In the genomic region with DNA sequence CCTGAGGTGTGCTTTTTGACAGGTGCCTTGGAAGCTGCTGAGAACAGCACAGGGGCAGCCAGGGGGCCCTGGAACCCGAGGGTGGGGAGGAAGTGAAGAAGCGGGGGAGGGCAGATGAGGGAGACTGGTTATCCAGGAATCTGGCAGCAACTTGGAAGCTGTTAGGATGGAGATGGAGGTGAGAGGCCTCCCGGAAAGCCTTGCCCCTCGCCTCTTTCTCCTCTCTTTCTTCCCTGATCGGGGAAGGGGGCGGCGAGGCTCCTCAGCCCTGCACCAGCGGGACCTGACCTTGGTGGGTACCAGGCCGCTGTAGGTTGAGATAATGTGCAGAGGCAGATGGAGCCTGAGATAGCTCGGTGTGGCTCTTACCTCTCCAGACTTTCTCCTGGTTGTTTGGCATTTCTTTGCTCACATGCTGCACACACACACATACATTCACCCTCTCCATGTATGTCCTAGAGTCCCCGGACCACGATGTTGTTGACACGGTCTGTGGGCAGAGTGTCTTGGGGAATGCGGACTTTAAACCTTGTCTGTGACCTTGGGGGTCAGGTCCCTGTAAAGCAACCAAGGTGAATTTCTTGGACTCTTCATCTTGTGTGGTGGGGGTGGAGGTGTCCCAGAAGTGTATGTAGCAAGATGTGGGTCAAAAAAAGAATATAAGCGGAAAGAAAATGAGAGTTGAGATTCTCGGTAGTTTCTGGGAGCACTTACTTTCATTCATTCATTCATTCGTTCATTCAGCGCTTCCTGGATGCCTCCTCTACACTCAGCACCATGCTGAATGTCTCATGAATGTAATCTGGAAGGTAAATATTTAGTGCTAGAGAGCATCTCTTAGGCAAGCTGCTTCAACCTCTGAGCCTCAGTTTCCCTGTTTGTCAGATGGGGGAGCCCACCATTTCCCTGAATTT, we compare ENCODE assay signal across 2 cellular contexts.
TF ChIP-seq lines count a peak whose summit lies in the region.

No MANE protein-coding gene starts in this region.

TF ChIP-seq in HCT116, 20 proteins besides CTCF, POLR2A, EP300 and RAD21:
- no peak for TF ChIP-seq SIN3A (IDR thresholded peaks at IDR 0.05; ENCODE audit: low read depth)
- no peak for TF ChIP-seq JUND (IDR thresholded peaks at IDR 0.05)
- TF ChIP-seq EGR1 (IDR thresholded peaks at IDR 0.05; ENCODE audit: low read depth): no peak
- TF ChIP-seq, protein P1, sequence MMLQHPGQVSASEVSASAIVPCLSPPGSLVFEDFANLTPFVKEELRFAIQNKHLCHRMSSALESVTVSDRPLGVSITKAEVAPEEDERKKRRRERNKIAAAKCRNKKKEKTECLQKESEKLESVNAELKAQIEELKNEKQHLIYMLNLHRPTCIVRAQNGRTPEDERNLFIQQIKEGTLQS (IDR thresholded peaks at IDR 0.05): no peak
- TF ChIP-seq EZH2 (IDR thresholded peaks at IDR 0.05): no peak
- TF ChIP-seq, protein P2, sequence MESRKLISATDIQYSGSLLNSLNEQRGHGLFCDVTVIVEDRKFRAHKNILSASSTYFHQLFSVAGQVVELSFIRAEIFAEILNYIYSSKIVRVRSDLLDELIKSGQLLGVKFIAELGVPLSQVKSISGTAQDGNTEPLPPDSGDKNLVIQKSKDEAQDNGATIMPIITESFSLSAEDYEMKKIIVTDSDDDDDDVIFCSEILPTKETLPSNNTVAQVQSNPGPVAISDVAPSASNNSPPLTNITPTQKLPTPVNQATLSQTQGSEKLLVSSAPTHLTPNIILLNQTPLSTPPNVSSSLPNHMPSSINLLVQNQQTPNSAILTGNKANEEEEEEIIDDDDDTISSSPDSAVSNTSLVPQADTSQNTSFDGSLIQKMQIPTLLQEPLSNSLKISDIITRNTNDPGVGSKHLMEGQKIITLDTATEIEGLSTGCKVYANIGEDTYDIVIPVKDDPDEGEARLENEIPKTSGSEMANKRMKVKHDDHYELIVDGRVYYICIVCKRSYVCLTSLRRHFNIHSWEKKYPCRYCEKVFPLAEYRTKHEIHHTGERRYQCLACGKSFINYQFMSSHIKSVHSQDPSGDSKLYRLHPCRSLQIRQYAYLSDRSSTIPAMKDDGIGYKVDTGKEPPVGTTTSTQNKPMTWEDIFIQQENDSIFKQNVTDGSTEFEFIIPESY (IDR thresholded peaks at IDR 0.05; ENCODE audit: extremely low read depth, insufficient replicate concordance, low read length): no peak
- no peak for TF ChIP-seq TCF7L2 (IDR thresholded peaks at IDR 0.05; ENCODE audit: borderline replicate concordance, extremely low read depth, insufficient read depth, insufficient read length)
- no peak for TF ChIP-seq CBX3 (IDR thresholded peaks at IDR 0.05; ENCODE audit: low read depth)
- TF ChIP-seq EZH2phosphoT487 (IDR thresholded peaks at IDR 0.05; ENCODE audit: borderline replicate concordance): no peak
- no peak for TF ChIP-seq YY1 (IDR thresholded peaks at IDR 0.05; ENCODE audit: extremely low read depth, insufficient replicate concordance, low read depth, low read length)

TF ChIP-seq in K562, 482 proteins besides CTCF, POLR2A, EP300 and RAD21:
- no peak for TF ChIP-seq ZFX (CRISPR knock-in tag; IDR thresholded peaks at IDR 0.05)
- TF ChIP-seq, protein P3, sequence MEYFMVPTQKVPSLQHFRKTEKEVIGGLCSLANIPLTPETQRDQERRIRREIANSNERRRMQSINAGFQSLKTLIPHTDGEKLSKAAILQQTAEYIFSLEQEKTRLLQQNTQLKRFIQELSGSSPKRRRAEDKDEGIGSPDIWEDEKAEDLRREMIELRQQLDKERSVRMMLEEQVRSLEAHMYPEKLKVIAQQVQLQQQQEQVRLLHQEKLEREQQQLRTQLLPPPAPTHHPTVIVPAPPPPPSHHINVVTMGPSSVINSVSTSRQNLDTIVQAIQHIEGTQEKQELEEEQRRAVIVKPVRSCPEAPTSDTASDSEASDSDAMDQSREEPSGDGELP (CRISPR knock-in tag; IDR thresholded peaks at IDR 0.05; ENCODE audit: borderline replicate concordance): no peak
- TF ChIP-seq SP1 (CRISPR knock-in tag; IDR thresholded peaks at IDR 0.05): no peak
- TF ChIP-seq TARDBP (IDR thresholded peaks at IDR 0.05): no peak
- no peak for TF ChIP-seq NFYB (IDR thresholded peaks at IDR 0.05; ENCODE audit: extremely low read depth, insufficient read length)
- TF ChIP-seq RHOXF2B (CRISPR knock-in tag; conservative IDR thresholded peaks at IDR 0.05): no peak
- no peak for TF ChIP-seq ZKSCAN1 (IDR thresholded peaks at IDR 0.05; ENCODE audit: low read depth, low read length)
- peak; percentile 51; the same call in 1 of the 2 replicates for TF ChIP-seq ZNF24 (IDR thresholded peaks at IDR 0.05)
- TF ChIP-seq HCFC1 (IDR thresholded peaks at IDR 0.05; ENCODE audit: low read depth, low read length): no peak
